In genomic region chr4:184882276-184882675, GRCh38 we compare ENCODE assay signal across 28 cellular contexts.
"Had no signal": no experiment of that assay in that cellular context is flagged by ENCODE, and none has a peak within 500 bp of the region (broad histone marks: within the 10 kb centered on the region; RNA-seq: fewer than 3 reads in every experiment).

No MANE protein-coding gene starts in this region.

- H3K9me3 ChIP-seq: ascending aorta, breast epithelium, colonic mucosa, esophagus squamous epithelium, gastroesophageal sphincter had no signal

- FAIRE-seq: endometrium, endothelial cell of umbilical vein had no signal

- H3K27ac ChIP-seq: ascending aorta, breast epithelium, cardiac muscle cell, colonic mucosa, epithelial cell of prostate, esophagus squamous epithelium, gastroesophageal sphincter had no signal

- H3K4me1 ChIP-seq: ascending aorta, breast epithelium, colonic mucosa, esophagus squamous epithelium, gastroesophageal sphincter had no signal

- H3K27me3 ChIP-seq: ascending aorta, breast epithelium, cardiac muscle cell, colonic mucosa, esophagus squamous epithelium, gastroesophageal sphincter had no signal

- H3K36me3 ChIP-seq: ascending aorta, breast epithelium, cardiac muscle cell, colonic mucosa, esophagus squamous epithelium, gastroesophageal sphincter had no signal

- ATAC-seq: activated CD4-positive, alpha-beta T cell treated with anti-CD3 and anti-CD28 coated beads for 36 hours; activated CD8-positive, alpha-beta memory T cell treated with anti-CD3 and anti-CD28 coated beads, Interleukin-2, amount 10 ng/mL, durations not matched to agents 7 days and 5 days; activated CD8-positive, alpha-beta T cell treated with anti-CD3 and anti-CD28 coated beads, Interleukin-2, amount 10 ng/mL, durations not matched to agents 7 days and 5 days; activated naive CD8-positive, alpha-beta T cell treated with anti-CD3 and anti-CD28 coated beads, Interleukin-2, amount 50 U/mL, for 24 hours; gastroesophageal sphincter had no signal

- DNase-seq: activated CD4-positive, alpha-beta memory T cell treated with anti-CD3 and anti-CD28 coated beads for 36 hours; activated CD4-positive, alpha-beta T cell treated with anti-CD3 and anti-CD28 coated beads for 36 hours; activated CD4-positive, alpha-beta T cell treated with anti-CD3 and anti-CD28 coated beads, Interleukin-2, amount 10 ng/mL, durations not matched to agents 24 days and 14 days; activated CD4-positive, CD25-positive, alpha-beta regulatory T cell; activated CD4-positive, CD25-positive, alpha-beta regulatory T cell treated with anti-CD3 and anti-CD28 coated beads, Interleukin-2, amount 50 U/mL, for 72 hours; activated CD8-positive, alpha-beta memory T cell treated with anti-CD3 and anti-CD28 coated beads, Interleukin-2, amount 10 ng/mL, durations not matched to agents 7 days and 5 days; activated CD8-positive, alpha-beta memory T cell treated with anti-CD3 and anti-CD28 coated beads, Interleukin-2, amount 50 U/mL, for 4 hours; activated CD8-positive, alpha-beta T cell treated with anti-CD3 and anti-CD28 coated beads, Interleukin-2, amount 10 ng/mL, durations not matched to agents 7 days and 5 days; activated effector memory CD4-positive, alpha-beta T cell treated with anti-CD3 and anti-CD28 coated beads, Interleukin-2, amount 50 U/mL, for 16 hours; activated naive CD4-positive, alpha-beta T cell treated with anti-CD3 and anti-CD28 coated beads for 36 hours; activated naive CD8-positive, alpha-beta T cell treated with anti-CD3 and anti-CD28 coated beads for 36 hours; activated naive CD8-positive, alpha-beta T cell treated with anti-CD3 and anti-CD28 coated beads, Interleukin-2, amount 50 U/mL, for 24 hours; activated T-cell treated with anti-CD3 and anti-CD28 coated beads, Interleukin-2, amount 50 U/mL, for 1 hour; activated T-cell treated with anti-CD3 and anti-CD28 coated beads, Interleukin-2, amount 50 U/mL, for 48 hours; central memory CD4-positive, alpha-beta T cell; cerebellar nuclear complex; colonic mucosa; effector CD8-positive, alpha-beta T cell; esophagus squamous epithelium; foreskin melanocyte; T-helper 2 cell had no signal

- H3K4me3 ChIP-seq: ascending aorta, breast epithelium, cardiac muscle cell, colonic mucosa, esophagus squamous epithelium, gastroesophageal sphincter had no signal
